Comparison of ENCODE assay signal across 1 cellular context in the genomic region with DNA sequence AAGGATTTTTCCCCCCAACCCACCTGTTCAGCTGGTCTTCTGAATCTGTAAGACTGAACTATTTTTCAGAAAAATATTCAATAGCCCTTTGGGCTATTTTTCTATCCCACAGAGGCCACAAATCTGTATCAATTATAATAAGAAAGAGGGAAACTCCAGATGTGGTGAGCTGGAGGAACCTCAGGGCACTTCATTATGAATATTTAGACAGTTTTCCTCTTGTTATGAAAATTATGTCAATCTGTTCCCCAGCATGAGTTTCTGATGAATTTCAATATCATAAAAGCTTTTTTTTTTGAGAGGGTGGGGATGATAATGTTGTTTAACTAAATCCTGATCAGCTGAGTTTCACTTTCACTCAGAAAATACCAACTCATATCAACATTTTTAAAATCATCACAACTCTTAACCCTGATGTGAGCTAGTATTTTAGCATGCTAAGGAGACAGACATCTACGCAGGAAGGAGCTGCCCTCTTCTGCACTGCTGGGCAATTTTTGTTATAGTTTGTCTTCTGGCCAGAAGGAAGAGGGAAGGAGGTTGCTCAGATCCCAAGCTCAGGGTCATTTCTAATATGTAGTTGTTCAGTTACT.
TF ChIP-seq lines count a peak whose summit lies in the region.

No MANE protein-coding gene starts in this region.

TF ChIP-seq in A549, 52 proteins besides CTCF, POLR2A, EP300 and RAD21:
- TF ChIP-seq, protein P1, sequence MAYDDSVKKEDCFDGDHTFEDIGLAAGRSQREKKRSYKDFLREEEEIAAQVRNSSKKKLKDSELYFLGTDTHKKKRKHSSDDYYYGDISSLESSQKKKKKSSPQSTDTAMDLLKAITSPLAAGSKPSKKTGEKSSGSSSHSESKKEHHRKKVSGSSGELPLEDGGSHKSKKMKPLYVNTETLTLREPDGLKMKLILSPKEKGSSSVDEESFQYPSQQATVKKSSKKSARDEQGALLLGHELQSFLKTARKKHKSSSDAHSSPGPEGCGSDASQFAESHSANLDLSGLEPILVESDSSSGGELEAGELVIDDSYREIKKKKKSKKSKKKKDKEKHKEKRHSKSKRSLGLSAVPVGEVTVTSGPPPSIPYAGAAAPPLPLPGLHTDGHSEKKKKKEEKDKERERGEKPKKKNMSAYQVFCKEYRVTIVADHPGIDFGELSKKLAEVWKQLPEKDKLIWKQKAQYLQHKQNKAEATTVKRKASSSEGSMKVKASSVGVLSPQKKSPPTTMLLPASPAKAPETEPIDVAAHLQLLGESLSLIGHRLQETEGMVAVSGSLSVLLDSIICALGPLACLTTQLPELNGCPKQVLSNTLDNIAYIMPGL (CRISPR knock-in tag; IDR thresholded peaks at IDR 0.05; ENCODE audit: borderline replicate concordance) = no peak
- no peak for TF ChIP-seq EHF (CRISPR knock-in tag; IDR thresholded peaks at IDR 0.05)
- no peak for TF ChIP-seq TFCP2L1 (CRISPR knock-in tag; IDR thresholded peaks at IDR 0.05)
- no peak for TF ChIP-seq JUN (IDR thresholded peaks at IDR 0.05)
- no peak for TF ChIP-seq RCOR1 (IDR thresholded peaks at IDR 0.05; ENCODE audit: low read depth, low read length)
- TF ChIP-seq CHD4 (IDR thresholded peaks at IDR 0.05; ENCODE audit: borderline replicate concordance) = no peak
- TF ChIP-seq FOSB (CRISPR knock-in tag; IDR thresholded peaks at IDR 0.05) = no peak
- TF ChIP-seq CBX2 (IDR thresholded peaks at IDR 0.05; ENCODE audit: borderline replicate concordance, low read depth) = no peak
- TF ChIP-seq BCL3 (IDR thresholded peaks at IDR 0.05) = no peak
- no peak for TF ChIP-seq RNF2 (IDR thresholded peaks at IDR 0.05; ENCODE audit: borderline replicate concordance, low read depth)
- TF ChIP-seq ZNF302 (CRISPR knock-in tag; IDR thresholded peaks at IDR 0.05) = no peak
- TF ChIP-seq FOXS1 (CRISPR knock-in tag; IDR thresholded peaks at IDR 0.05) = no peak
- TF ChIP-seq CBX8 (IDR thresholded peaks at IDR 0.05) = no peak
- TF ChIP-seq CHD2 (IDR thresholded peaks at IDR 0.05; ENCODE audit: low read length, partially characterized antibody) = no peak
- no peak for TF ChIP-seq HOXB5 (CRISPR knock-in tag; IDR thresholded peaks at IDR 0.05)
